ENCODE assay signal across 10 cellular contexts in genomic region chr6:10659697-10660348, GRCh38. TPM values are rescaled to one million over a fixed set of nuclear protein-coding genes. Genes with fewer than 3 reads are reported as not detected.
A peak's percentile ranks its signal among the peaks of the same experiment; 100 is the strongest.
DNase-seq lines count a peak whose midpoint lies in the region; ATAC-seq and TF ChIP-seq lines count a peak whose summit lies in the region.
"Had no signal": no experiment of that assay in that cellular context is flagged by ENCODE, and none has a peak within 500 bp of the region (broad histone marks: within the 10 kb centered on the region; RNA-seq: fewer than 3 reads in every experiment).

No MANE protein-coding gene starts in this region.

- H3K36me3 Mint-ChIP-seq in naive thymus-derived CD8-positive, alpha-beta T cell: peaks cover 0 to 7% (median 0%) of the 10 kb centered on the region in 3 donors

- H3K4me1 ChIP-seq in uterus: no peaks in the 10 kb centered on the region

- peaks cover 4 to 13% (median 10%) of the 10 kb centered on the region in 4 donors for H3K4me1 Mint-ChIP-seq in naive thymus-derived CD8-positive, alpha-beta T cell

- DNase-seq in CD1c-positive myeloid dendritic cell (ENCODE audit: extremely low spot score) (peak; percentile 10), LHCN-M2 (ENCODE audit: low read depth) (peak; percentile 19), ecto neural progenitor cell (ENCODE audit: low spot score) (peak; percentile 74), sciatic nerve (ENCODE audit: low spot score) (no peak), uterus (no peak)
- DNase-seq in naive thymus-derived CD8-positive, alpha-beta T cell: peak in 2 of 10 donors; percentile 17
- DNase-seq: head of caudate nucleus; stimulated activated CD4-positive, alpha-beta T cell treated with anti-CD3 and anti-CD28 coated beads, Interleukin-1b, Interleukin-23, amount 100 ng/mL, for 48 hours had no signal

- peak overlapping the region in 8 of 10 donors; percentile 52 to 81 (median 65) for H3K4me3 Mint-ChIP-seq in naive thymus-derived CD8-positive, alpha-beta T cell

- H3K27me3 ChIP-seq in uterus: no peaks in the 10 kb centered on the region

- H3K4me3 ChIP-seq in uterus: no peak overlapping the region

- no peak for TF ChIP-seq POLR2A in uterus (IDR thresholded peaks at IDR 0.05)

- POLR2A ChIA-PET in naive thymus-derived CD8-positive, alpha-beta T cell (lab: Charles Lee): interaction anchor here (1.1 kb wide), 1 partner anchor 13 kb away, joined by 4 read pairs; no protein-coding TSS in a partner anchor

- TF ChIP-seq CTCF in uterus (IDR thresholded peaks at IDR 0.05): no peak

- no peak overlapping the region for H3K27ac ChIP-seq in uterus

- H3K27me3 Mint-ChIP-seq in naive thymus-derived CD8-positive, alpha-beta T cell: peaks cover 0 to 15% (median 6%) of the 10 kb centered on the region in 5 donors

- intact Hi-C loops in sciatic nerve (cut with DNase I): loop anchor here (5.0 kb wide), 1 partner anchor 1657 kb away; no protein-coding TSS in a partner anchor
- intact Hi-C loops in uterus (cut with DNase I; ENCODE audit: low total_unique reads): no loop called here

- H3K9me3 Mint-ChIP-seq in naive thymus-derived CD8-positive, alpha-beta T cell: peaks cover 0 to 9% (median 0%) of the 10 kb centered on the region in 9 donors

- no peaks in the 10 kb centered on the region for H3K36me3 ChIP-seq in uterus

- ATAC-seq in naive thymus-derived CD8-positive, alpha-beta T cell: peak; percentile 26 to 56
- ATAC-seq in HG03469 (IDR thresholded peaks at IDR 0.05; ENCODE audit: unreplicated experiment) (no peak), esophagus mucosa (no peak), sciatic nerve (no peak)

- no peak overlapping the region for H3K27ac Mint-ChIP-seq in naive thymus-derived CD8-positive, alpha-beta T cell

- H3K9me3 ChIP-seq in uterus: no peaks in the 10 kb centered on the region

RNA-seq across cellular contexts. Expression of gene C6orf52, which starts 34.6 kb away (rescaled TPM):
- total RNA-seq in LHCN-M2 (2014; rRNA removed): not detected in 2 replicates
- polyA plus RNA-seq in LHCN-M2 (2012): 1.9 TPM
- total RNA-seq in naive thymus-derived CD8-positive, alpha-beta T cell: 1 to 10 TPM; 1.2 to 1.8 TPM
- 1 to 10 TPM in 1 of 3 donors, under 1 TPM in 1, not detected in 1; 0.60 to 1.0 TPM for polyA plus RNA-seq in naive thymus-derived CD8-positive, alpha-beta T cell
- total RNA-seq in esophagus mucosa: 0.84 TPM
- total RNA-seq in sciatic nerve: 1.1 TPM
- 10 to 100 TPM in 1 of 4 donors, not detected in 3; 79.7 TPM for total RNA-seq in uterus

RNA-seq across cellular contexts. Expression of gene PAK1IP1, which starts 34.9 kb away (rescaled TPM):
- total RNA-seq in LHCN-M2 (2014; rRNA removed): 28.1 and 32.2 TPM in 2 replicates
- polyA plus RNA-seq in LHCN-M2 (2012): 12.8 TPM
- 10 to 100 TPM in 1 of 2 experiments, 1 to 10 TPM in 1; 8.5 to 11.0 TPM for total RNA-seq in naive thymus-derived CD8-positive, alpha-beta T cell
- 10 to 100 TPM; 17.6 to 26.9 (median 22.4) TPM for polyA plus RNA-seq in naive thymus-derived CD8-positive, alpha-beta T cell
- 15.3 TPM for total RNA-seq in esophagus mucosa
- 12.3 TPM for total RNA-seq in sciatic nerve
- total RNA-seq in uterus: 10 to 100 TPM; 14.2 to 34.1 (median 18.8) TPM

Comparison
In these comparisons a context has a peak if more than half of its experiments do, and no peak if none do; other contexts are left out.
1. DNase-seq: peak in CD1c-positive myeloid dendritic cell (single experiment), LHCN-M2 (single experiment) and ecto neural progenitor cell (single experiment); none in sciatic nerve (single experiment) and uterus (0 of 2).
2. ATAC-seq: peak in naive thymus-derived CD8-positive, alpha-beta T cell (2 of 2); none in HG03469 (single experiment), esophagus mucosa (single experiment) and sciatic nerve (single experiment).